In genomic region chr1:193183019-193183643, GRCh38 we compare ENCODE assay signal across 8 cellular contexts. TPM values are rescaled to one million over a fixed set of nuclear protein-coding genes. Genes with fewer than 3 reads are reported as not detected.
DNase-seq lines count a peak whose midpoint lies in the region; ATAC-seq and TF ChIP-seq lines count a peak whose summit lies in the region.

No MANE protein-coding gene starts in this region.

- H3K79me2 ChIP-seq in SK-N-SH (ENCODE audit: insufficient read depth) = peaks cover 37% of the 10 kb centered on the region

- H3K4me2 ChIP-seq in SK-N-SH (no peak overlapping the region), neuronal stem cell (ENCODE audit: insufficient read depth, low read length, poor library complexity, severe bottlenecking) (no peak overlapping the region)

- H3K23ac ChIP-seq in neuronal stem cell (ENCODE audit: low read depth, low read length, poor library complexity) = no peak overlapping the region

- no peak overlapping the region for H2BK5ac ChIP-seq in neuronal stem cell (ENCODE audit: low read length)

- H3K27me3 ChIP-seq in SK-N-SH (ENCODE audit: insufficient read depth) (no peaks in the 10 kb centered on the region), esophagus squamous epithelium (no peaks in the 10 kb centered on the region), neuronal stem cell (ENCODE audit: control insufficient read depth in 3 of 3, insufficient read depth in 3 of 3, low read depth in 1 of 3, low read length in 3 of 3) (no peaks in the 10 kb centered on the region)

- H2AFZ ChIP-seq in SK-N-SH (ENCODE audit: low read depth) (no peak overlapping the region), neuronal stem cell (ENCODE audit: low read length) (no peak overlapping the region)

- H3K27ac ChIP-seq in SK-N-SH (ENCODE audit: low read depth in 2 of 2, low read length in 1 of 2) (peak overlapping the region; percentile 1 to 60; a peak in 1 of 4 replicates), esophagus squamous epithelium (no peak overlapping the region), neuronal stem cell (replicated peaks; ENCODE audit: low read length) (no peak overlapping the region)

- no peaks in the 10 kb centered on the region for H3K9me2 ChIP-seq in SK-N-SH

- ATAC-seq in activated T-cell treated with anti-CD3 and anti-CD28 coated beads, Interleukin-2, amount 50 U/mL, for 4 hours = peak; percentile 48 to 72

- intact Hi-C loops in esophagus squamous epithelium (cut with DNase I) = no loop called here

- H2AK5ac ChIP-seq in neuronal stem cell (ENCODE audit: low read depth, low read length) = no peak overlapping the region

- peak; percentile 80 for TF ChIP-seq RAD21 in SK-N-SH (IDR thresholded peaks at IDR 0.05; ENCODE audit: low read length)

- no peaks in the 10 kb centered on the region for H3K79me1 ChIP-seq in neuronal stem cell (ENCODE audit: low read depth, low read length)

- H3K36me3 ChIP-seq in SK-N-SH (replicated peaks in 1 of 2; ENCODE audit: control insufficient read depth in 1 of 2, insufficient read depth in 2 of 2, low read length in 1 of 2) (peaks cover 0 to 19% of the 10 kb centered on the region in 2 experiments), esophagus squamous epithelium (no peaks in the 10 kb centered on the region), neuronal stem cell (replicated peaks in 1 of 2; ENCODE audit: control insufficient read depth in 2 of 2, insufficient read depth in 2 of 2, low read length in 2 of 2) (no peaks in the 10 kb centered on the region)

- CTCF ChIA-PET in SK-N-SH (lab: Yijun Ruan, JAX) = interaction anchor here (0.6 to 1.5 kb wide), 5 partner anchors 13 to 526 kb away, joined by 3 to 4 read pairs (median 3); no protein-coding TSS in a partner anchor

- H2BK120ac ChIP-seq in neuronal stem cell (ENCODE audit: low read depth, low read length) = no peak overlapping the region

- H3K4me1 ChIP-seq in SK-N-SH (ENCODE audit: control insufficient read depth in 1 of 2, insufficient read depth in 2 of 2, low read depth in 1 of 2, low read length in 1 of 2) (peaks cover 37 to 41% of the 10 kb centered on the region in 2 experiments; a peak in 3 of 4 replicates), esophagus squamous epithelium (peaks cover 0 to 57% (median 6%) of the 10 kb centered on the region in 3 donors), neuronal stem cell (ENCODE audit: control insufficient read depth in 2 of 2, insufficient read depth in 1 of 2, low read depth in 1 of 2, low read length in 2 of 2) (peaks cover 4 to 11% of the 10 kb centered on the region in 2 donors)

- no peaks in the 10 kb centered on the region for H3K9me3 Mint-ChIP-seq in activated T-cell treated with anti-CD3 and anti-CD28 coated beads, Interleukin-2, amount 50 U/mL, for 4 hours
- H3K9me3 Mint-ChIP-seq in HFFc6 = no peaks in the 10 kb centered on the region

- peak; percentile 95 for TF ChIP-seq CTCF in HFFc6 (IDR thresholded peaks at IDR 0.05)
- peak; percentile 94 for TF ChIP-seq CTCF in SK-N-SH (IDR thresholded peaks at IDR 0.05)
- TF ChIP-seq CTCF in esophagus squamous epithelium (IDR thresholded peaks at IDR 0.05) = peak; percentile 47 to 81 (median 68)

- H3K18ac ChIP-seq in neuronal stem cell (ENCODE audit: low read length) = no peak overlapping the region

- H3K4me3 Mint-ChIP-seq in activated T-cell treated with anti-CD3 and anti-CD28 coated beads, Interleukin-2, amount 50 U/mL, for 4 hours = no peak overlapping the region
- H3K4me3 Mint-ChIP-seq in HFFc6 = no peak overlapping the region

- no peak overlapping the region for H2BK12ac ChIP-seq in neuronal stem cell (ENCODE audit: low read length)

- H4K20me1 ChIP-seq in SK-N-SH (ENCODE audit: insufficient read depth) = peaks cover 17% of the 10 kb centered on the region

- POLR2A ChIA-PET in SK-N-SH (lab: Yijun Ruan, JAX) = no interaction called here

- H2BK15ac ChIP-seq in neuronal stem cell (ENCODE audit: low read length) = no peak overlapping the region

- peak overlapping the region in 1 of 2 experiments; percentile 51; a peak in 2 of 4 replicates for H3K4me3 ChIP-seq in SK-N-SH (ENCODE audit: low read depth in 2 of 2, low read length in 1 of 2)
- peak overlapping the region in 1 of 4 donors; percentile 24 for H3K4me3 ChIP-seq in esophagus squamous epithelium
- no peak overlapping the region for H3K4me3 ChIP-seq in neuronal stem cell (ENCODE audit: low read length in 2 of 2)

- H3K9me3 ChIP-seq in SK-N-SH (no peaks in the 10 kb centered on the region), esophagus squamous epithelium (no peaks in the 10 kb centered on the region), neuronal stem cell (replicated peaks in 1 of 2; ENCODE audit: control insufficient read depth in 2 of 2, insufficient read depth in 1 of 2, low read depth in 1 of 2, low read length in 2 of 2) (no peaks in the 10 kb centered on the region)

- H4K8ac ChIP-seq in neuronal stem cell (ENCODE audit: low read depth, low read length) = no peak overlapping the region

- no peak overlapping the region for H3K14ac ChIP-seq in neuronal stem cell (ENCODE audit: low read length)

- H3K4me1 Mint-ChIP-seq in activated T-cell treated with anti-CD3 and anti-CD28 coated beads, Interleukin-2, amount 50 U/mL, for 4 hours (ENCODE audit: low read depth) = peaks cover 49% of the 10 kb centered on the region
- H3K4me1 Mint-ChIP-seq in HFFc6 (ENCODE audit: low read depth) = peaks cover 67% of the 10 kb centered on the region

- WGBS in SK-N-SH (ENCODE audit: low lambda C conversion rate) = 2% methylated on average over 2 of the region's 2 CpGs
- WGBS in esophagus squamous epithelium, 2 donors = 0 to 3% methylated on average over 2 of the region's 2 CpGs
- WGBS in neuronal stem cell (ENCODE audit: extremely low coverage in 2 of 2, insufficient read length in 2 of 2, insufficient replicate concordance in 1 of 2), 2 donors = no CpG with 5 or more reads among the region's 2 CpGs

- H3F3A ChIP-seq in SK-N-SH (replicated peaks; ENCODE audit: insufficient read depth) = peaks cover 20% of the 10 kb centered on the region

- no peak overlapping the region for H3K4ac ChIP-seq in neuronal stem cell (ENCODE audit: low read length)

- H3K36me3 Mint-ChIP-seq in activated T-cell treated with anti-CD3 and anti-CD28 coated beads, Interleukin-2, amount 50 U/mL, for 4 hours (ENCODE audit: insufficient read depth) = no peaks in the 10 kb centered on the region
- no peaks in the 10 kb centered on the region for H3K36me3 Mint-ChIP-seq in HFFc6 (ENCODE audit: low read depth)

- TF ChIP-seq POLR2A in esophagus squamous epithelium (IDR thresholded peaks at IDR 0.05) = no peak

- H3K9ac ChIP-seq in SK-N-SH (no peak overlapping the region), neuronal stem cell (ENCODE audit: low read depth, low read length, poor library complexity) (no peak overlapping the region)

- H3K27me3 Mint-ChIP-seq in activated T-cell treated with anti-CD3 and anti-CD28 coated beads, Interleukin-2, amount 50 U/mL, for 4 hours (ENCODE audit: low read depth) = no peaks in the 10 kb centered on the region
- no peaks in the 10 kb centered on the region for H3K27me3 Mint-ChIP-seq in HFFc6 (ENCODE audit: insufficient read depth)

- DNase-seq in activated T-cell treated with anti-CD3 and anti-CD28 coated beads, Interleukin-2, amount 50 U/mL, for 4 hours = no peak
- DNase-seq in activated T-cell treated with anti-CD3 and anti-CD28 coated beads, Interleukin-2, amount 50 U/mL, for 48 hours = no peak
- DNase-seq in HFFc6 (peak; percentile 48), NCI-H1092 (lab: John Stamatoyannopoulos, UW) (peak; percentile 65), SK-N-SH (peak; percentile 28), esophagus squamous epithelium (lab: John Stamatoyannopoulos, UW) (no peak), neuronal stem cell (ENCODE audit: low spot score) (peak; percentile 37), GM19240 (ENCODE audit: insufficient read length, low spot score) (no peak)

- no peak overlapping the region for H4K91ac ChIP-seq in neuronal stem cell (ENCODE audit: low read depth, low read length, poor library complexity)

- no peak for TF ChIP-seq EP300 in SK-N-SH (IDR thresholded peaks at IDR 0.05; ENCODE audit: borderline replicate concordance in 1 of 2, low read depth in 1 of 2, low read length in 1 of 2)

- H3K27ac Mint-ChIP-seq in HFFc6 = no peak overlapping the region

TF ChIP-seq in SK-N-SH, 30 proteins besides CTCF, POLR2A, EP300 and RAD21:
- TF ChIP-seq REST (IDR thresholded peaks at IDR 0.05; ENCODE audit: low read depth, low read length) = no peak
- TF ChIP-seq TCF12 (IDR thresholded peaks at IDR 0.05) = no peak
- peak; percentile 59 for TF ChIP-seq SMC3 (IDR thresholded peaks at IDR 0.05; ENCODE audit: low read depth, low read length)
- no peak for TF ChIP-seq MXI1 (IDR thresholded peaks at IDR 0.05; ENCODE audit: low read depth, low read length)

RNA-seq across cellular contexts. Expression of gene B3GALT2, which starts 3.3 kb away (rescaled TPM):
- under 1 TPM; 0.13 to 0.68 (median 0.50) TPM for total RNA-seq in activated T-cell treated with anti-CD3 and anti-CD28 coated beads, Interleukin-2, amount 50 U/mL, for 4 hours
- total RNA-seq in HFFc6 (2021; fragmentation: NEBNext Ultra II Directional; extraction: Animal tissue kit (Norgen Biotek cat#: 25700)) = under 1 TPM; 0.37 to 0.95 (median 0.62) TPM
- polyA plus RNA-seq in SK-N-SH (2012; rRNA removed) = 0.23 and 0.37 TPM in 2 replicates
- 0.64 and 0.73 TPM in 2 replicates for polyA plus RNA-seq in SK-N-SH (2012; cell fraction: cytosol; rRNA removed)
- polyA plus RNA-seq in SK-N-SH (2012; cell fraction: nucleus; rRNA removed) = 0.06 and 0.25 TPM in 2 replicates
- total RNA-seq in esophagus squamous epithelium = 1 to 10 TPM in 1 of 4 donors, under 1 TPM in 3; 0.08 to 1.5 (median 0.48) TPM
- 0.01 TPM for polyA plus RNA-seq in neuronal stem cell (2013, experiment 1 of 2)
- 0.03 TPM for polyA plus RNA-seq in neuronal stem cell (2013, experiment 2 of 2)

Comparison
In these comparisons a context has a peak if more than half of its experiments do, and no peak if none do; other contexts are left out.
1. DNase-seq: peak in HFFc6 (single experiment), NCI-H1092 (single experiment), SK-N-SH (single experiment) and neuronal stem cell (single experiment); none in activated T-cell treated with anti-CD3 and anti-CD28 coated beads, Interleukin-2, amount 50 U/mL, for 4 hours (single experiment), activated T-cell treated with anti-CD3 and anti-CD28 coated beads, Interleukin-2, amount 50 U/mL, for 48 hours (0 of 2), esophagus squamous epithelium (single experiment) and GM19240 (single experiment).
2. H3K27ac ChIP-seq: peak in SK-N-SH (2 of 2); none in esophagus squamous epithelium (0 of 4) and neuronal stem cell (single experiment).
3. Peak in every context shown above with its lines, with median percentiles within 50 percentile points of each other: CTCF ChIP-seq.